ENCODE assay signal across 9 cellular contexts in the genomic region with DNA sequence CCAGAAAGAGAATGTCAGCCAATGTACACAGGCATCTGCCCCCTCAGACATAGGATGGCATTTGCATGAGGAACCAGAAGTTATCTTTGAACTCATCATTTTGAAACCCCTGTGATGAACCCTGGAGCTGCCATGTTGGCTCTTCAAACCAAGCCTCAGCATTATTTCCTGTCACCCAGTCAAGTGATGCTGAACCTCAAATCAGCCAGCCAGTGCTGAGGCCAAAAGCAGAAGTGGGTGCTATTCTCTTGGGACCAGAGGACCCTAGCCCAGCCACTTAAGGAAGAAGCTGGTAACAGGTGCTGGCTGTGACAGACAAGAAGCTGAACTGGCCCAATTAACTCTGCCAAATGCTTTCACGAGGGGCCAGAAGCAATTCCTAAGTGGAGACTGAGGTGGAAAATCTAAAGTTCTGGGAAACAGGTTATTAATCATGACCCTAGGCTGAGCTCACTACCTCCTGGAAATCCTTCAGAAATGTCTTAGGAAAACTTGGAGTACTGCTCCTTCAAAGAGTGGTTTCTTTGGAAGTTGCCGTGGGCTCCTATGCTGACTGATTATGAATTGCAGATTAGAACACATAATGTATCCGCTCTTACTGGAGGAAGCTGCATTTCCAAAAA. TPM values are rescaled to one million over a fixed set of nuclear protein-coding genes. Genes with fewer than 3 reads are reported as not detected.
DNase-seq lines count a peak whose midpoint lies in the region; ATAC-seq and TF ChIP-seq lines count a peak whose summit lies in the region.
"Had no signal": no experiment of that assay in that cellular context is flagged by ENCODE, and none has a peak within 500 bp of the region (broad histone marks: within the 10 kb centered on the region; RNA-seq: fewer than 3 reads in every experiment).

No MANE protein-coding gene starts in this region.

- H3K36me3 ChIP-seq in neuronal stem cell (replicated peaks in 1 of 2; ENCODE audit: control insufficient read depth in 2 of 2, insufficient read depth in 2 of 2, low read length in 2 of 2) = peaks cover 2 to 18% of the 10 kb centered on the region in 2 donors

- no peak overlapping the region for H3K23ac ChIP-seq in neuronal stem cell (ENCODE audit: low read depth, low read length, poor library complexity)

- no peaks in the 10 kb centered on the region for H3K9me3 Mint-ChIP-seq in osteocyte (ENCODE audit: unreplicated experiment)

- DNase-seq in MV-4-11 (lab: John Stamatoyannopoulos, UW) (peak; percentile 96), osteocyte (ENCODE audit: extremely low spot score, unreplicated experiment) (no peak), neuronal stem cell (ENCODE audit: low spot score) (no peak), HCEC 1CT (no peak), kidney tubule cell (ENCODE audit: low spot score) (no peak), COR-L47 (lab: John Stamatoyannopoulos, UW) (no peak)
- DNase-seq: activated effector memory CD4-positive, alpha-beta T cell treated with Interleukin-2 at 50 U/mL for 16 hours had no signal

- WGBS in neuronal stem cell (ENCODE audit: extremely low coverage in 2 of 2, insufficient read length in 2 of 2, insufficient replicate concordance in 1 of 2), 2 donors = no CpG with 5 or more reads among the region's 3 CpGs

- H3K27ac ChIP-seq in neuronal stem cell (replicated peaks; ENCODE audit: low read length) = no peak overlapping the region

- no peaks in the 10 kb centered on the region for H3K27me3 Mint-ChIP-seq in osteocyte (ENCODE audit: unreplicated experiment)

- no peak overlapping the region for H4K8ac ChIP-seq in neuronal stem cell (ENCODE audit: low read depth, low read length)

- H2BK5ac ChIP-seq in neuronal stem cell (ENCODE audit: low read length) = no peak overlapping the region

- no peak overlapping the region for H3K4me2 ChIP-seq in neuronal stem cell (ENCODE audit: insufficient read depth, low read length, poor library complexity, severe bottlenecking)

- no peaks in the 10 kb centered on the region for H3K79me1 ChIP-seq in neuronal stem cell (ENCODE audit: low read depth, low read length)

- peaks cover 67% of the 10 kb centered on the region for H3K4me1 Mint-ChIP-seq in osteocyte (ENCODE audit: unreplicated experiment)

- no peak overlapping the region for H2AFZ ChIP-seq in neuronal stem cell (ENCODE audit: low read length)

- no peak overlapping the region for H2BK15ac ChIP-seq in neuronal stem cell (ENCODE audit: low read length)

- no peak overlapping the region for H3K9ac ChIP-seq in neuronal stem cell (ENCODE audit: low read depth, low read length, poor library complexity)

- no peaks in the 10 kb centered on the region for H3K27me3 ChIP-seq in neuronal stem cell (ENCODE audit: control insufficient read depth in 3 of 3, insufficient read depth in 3 of 3, low read depth in 1 of 3, low read length in 3 of 3)

- no peak overlapping the region for H3K4me3 Mint-ChIP-seq in osteocyte (ENCODE audit: unreplicated experiment)

- H3K14ac ChIP-seq in neuronal stem cell (ENCODE audit: low read length) = no peak overlapping the region

- H3K27ac Mint-ChIP-seq in osteocyte (ENCODE audit: unreplicated experiment) = peak overlapping the region; percentile 23

- H3K4me1 ChIP-seq in neuronal stem cell (ENCODE audit: control insufficient read depth in 2 of 2, insufficient read depth in 1 of 2, low read depth in 1 of 2, low read length in 2 of 2) = peaks cover 11 to 13% of the 10 kb centered on the region in 2 donors

- peak; percentile 57 for ATAC-seq in GM18868 (IDR thresholded peaks at IDR 0.05; ENCODE audit: unreplicated experiment)
- ATAC-seq in GM21786 (IDR thresholded peaks at IDR 0.05; ENCODE audit: unreplicated experiment) = peak; percentile 67

- H3K4me3 ChIP-seq in neuronal stem cell (ENCODE audit: low read length in 2 of 2) = no peak overlapping the region

- H3K9me3 ChIP-seq in neuronal stem cell (replicated peaks in 1 of 2; ENCODE audit: control insufficient read depth in 2 of 2, insufficient read depth in 1 of 2, low read depth in 1 of 2, low read length in 2 of 2) = no peaks in the 10 kb centered on the region

- H2BK120ac ChIP-seq in neuronal stem cell (ENCODE audit: low read depth, low read length) = no peak overlapping the region

- no peak overlapping the region for H4K91ac ChIP-seq in neuronal stem cell (ENCODE audit: low read depth, low read length, poor library complexity)

- peaks cover 8% of the 10 kb centered on the region for H3K36me3 Mint-ChIP-seq in osteocyte (ENCODE audit: unreplicated experiment)

- no peak overlapping the region for H3K4ac ChIP-seq in neuronal stem cell (ENCODE audit: low read length)

- no peak for TF ChIP-seq CTCF in osteocyte (IDR thresholded peaks at IDR 0.05)

- H3K18ac ChIP-seq in neuronal stem cell (ENCODE audit: low read length) = no peak overlapping the region

- no peak overlapping the region for H2AK5ac ChIP-seq in neuronal stem cell (ENCODE audit: low read depth, low read length)

- no peak overlapping the region for H2BK12ac ChIP-seq in neuronal stem cell (ENCODE audit: low read length)

RNA-seq across cellular contexts. Expression of a gene that starts 4.0 kb away (rescaled TPM):
- total RNA-seq in osteocyte = 26.0 and 29.5 TPM in 2 replicates
- 77.0 TPM for polyA plus RNA-seq in neuronal stem cell (2013, experiment 1 of 2)
- 79.1 TPM for polyA plus RNA-seq in neuronal stem cell (2013, experiment 2 of 2)
